ENCODE assay signal across 28 cellular contexts in genomic region chr5:67194169-67194568, GRCh38. TPM values are rescaled to one million over a fixed set of nuclear protein-coding genes. Genes with fewer than 3 reads are reported as not detected.
DNase-seq lines count a peak whose midpoint lies in the region; ATAC-seq, FAIRE-seq and TF ChIP-seq lines count a peak whose summit lies in the region.
"Had no signal": no experiment of that assay in that cellular context is flagged by ENCODE, and none has a peak within 500 bp of the region (broad histone marks: within the 10 kb centered on the region; RNA-seq: fewer than 3 reads in every experiment).

No MANE protein-coding gene starts in this region.

- ATAC-seq in pancreas (no peak), GM18498 (IDR thresholded peaks at IDR 0.05; ENCODE audit: unreplicated experiment) (no peak)
- ATAC-seq: activated CD4-positive, alpha-beta T cell treated with anti-CD3 and anti-CD28 coated beads for 36 hours; activated T-cell treated with anti-CD3 and anti-CD28 coated beads, Interleukin-2, amount 50 U/mL, for 72 hours; PC-3 had no signal

- H3K4me3 ChIP-seq in OCI-LY1 (ENCODE audit: low read depth, low read length, poor library complexity, severe bottlenecking) (peak overlapping the region; percentile 69), esophagus squamous epithelium (no peak overlapping the region), pancreas (no peak overlapping the region)
- H3K4me3 ChIP-seq: tibial artery had no signal

- no peak for TF ChIP-seq POLR2A in esophagus squamous epithelium (IDR thresholded peaks at IDR 0.05)

- H3K27me3 ChIP-seq in OCI-LY1 (ENCODE audit: insufficient read depth, low read length) = no peaks in the 10 kb centered on the region
- H3K27me3 ChIP-seq in esophagus squamous epithelium = no peaks in the 10 kb centered on the region
- no peaks in the 10 kb centered on the region for H3K27me3 ChIP-seq in pancreas
- H3K27me3 ChIP-seq: tibial artery had no signal

- H3K9me3 ChIP-seq in OCI-LY1 (ENCODE audit: low read length) (no peaks in the 10 kb centered on the region; the same call in 1 of the 2 replicates), esophagus squamous epithelium (no peaks in the 10 kb centered on the region), pancreas (no peaks in the 10 kb centered on the region)
- H3K9me3 ChIP-seq: tibial artery had no signal

- peak overlapping the region; percentile 88 for H3K4me2 ChIP-seq in OCI-LY1 (ENCODE audit: low read length)

- H3K27ac ChIP-seq in OCI-LY1 (ENCODE audit: low read depth, low read length, poor library complexity, severe bottlenecking) = peak overlapping the region; percentile 90
- H3K27ac ChIP-seq in esophagus squamous epithelium = peak overlapping the region in 3 of 4 donors; percentile 16 to 29 (median 22)
- peak overlapping the region; percentile 44 for H3K27ac ChIP-seq in substantia nigra (ENCODE audit: low read depth, low read length, poor library complexity, severe bottlenecking)
- H3K27ac ChIP-seq in pancreas = peak overlapping the region in 1 of 4 donors; percentile 50
- H3K27ac ChIP-seq: tibial artery had no signal

- TF ChIP-seq CTCF in OCI-LY1 (IDR thresholded peaks at IDR 0.05; ENCODE audit: low read length) = no peak
- no peak for TF ChIP-seq CTCF in esophagus squamous epithelium (IDR thresholded peaks at IDR 0.05)
- no peak for TF ChIP-seq CTCF in pancreas (IDR thresholded peaks at IDR 0.05)

- H3F3A ChIP-seq in OCI-LY1 (ENCODE audit: insufficient read depth, low read length) = no peaks in the 10 kb centered on the region

- DNase-seq in NOMO-1 treated with DMSO at 0.1 percent for 48 hours (lab: John Stamatoyannopoulos, UW; ENCODE audit: unreplicated experiment) (peak; percentile 30), NOMO-1 treated with dmso at 0.1 percent for 144 hours (lab: John Stamatoyannopoulos, UW; ENCODE audit: unreplicated experiment) (no peak), esophagus squamous epithelium (lab: John Stamatoyannopoulos, UW) (no peak), substantia nigra (lab: John Stamatoyannopoulos, UW) (no peak), pancreas (no peak), retina (no peak)
- DNase-seq: activated CD4-positive, alpha-beta T cell treated with anti-CD3 and anti-CD28 coated beads for 36 hours; activated naive CD4-positive, alpha-beta T cell treated with anti-CD3 and anti-CD28 coated beads for 36 hours; activated T-cell treated with anti-CD3 and anti-CD28 coated beads, Interleukin-2, amount 50 U/mL, for 72 hours; aorta; central memory CD4-positive, alpha-beta T cell; DND-41; HCEC 1CT; head of caudate nucleus; IMR-90; left colon; NCI-H146; NCI-H2171 treated with DMSO at 0.1 percent for 48 hours; NCI-H69; nephron progenitor cell; PC-3; SHP77 treated with DMSO at 0.1 percent for 48 hours; T-helper 1 cell; tibial artery had no signal

- H3K36me3 ChIP-seq in OCI-LY1 (ENCODE audit: insufficient read depth, low read length) = peaks cover 51% of the 10 kb centered on the region
- H3K36me3 ChIP-seq in esophagus squamous epithelium = no peaks in the 10 kb centered on the region
- no peaks in the 10 kb centered on the region for H3K36me3 ChIP-seq in pancreas
- H3K36me3 ChIP-seq: tibial artery had no signal

- no peaks in the 10 kb centered on the region for H4K20me1 ChIP-seq in OCI-LY1 (ENCODE audit: insufficient read depth, low read length)

- 62 to 90% methylated on average over 3 of the region's 3 CpGs for WGBS in esophagus squamous epithelium, 2 donors
- 85 to 92% methylated on average over 3 of the region's 3 CpGs for WGBS in pancreas, 2 donors

- no peaks in the 10 kb centered on the region for H3K9me2 ChIP-seq in OCI-LY1 (ENCODE audit: low read depth, low read length)

- H3K4me1 ChIP-seq in OCI-LY1 (ENCODE audit: insufficient read depth, low read length, severe bottlenecking) (peaks cover 96% of the 10 kb centered on the region), esophagus squamous epithelium (peaks cover 0 to 14% (median 11%) of the 10 kb centered on the region in 3 donors), pancreas (no peaks in the 10 kb centered on the region)

- FAIRE-seq in pancreas (lab: Jason Lieb, UNC) = no peak

- peak overlapping the region; percentile 83 for H3K9ac ChIP-seq in OCI-LY1 (ENCODE audit: low read length)

- H3K79me2 ChIP-seq in OCI-LY1 (ENCODE audit: insufficient read depth, low read length) = peaks cover 64% of the 10 kb centered on the region

- no peak overlapping the region for H2AFZ ChIP-seq in OCI-LY1 (ENCODE audit: low read length)

- intact Hi-C loops in esophagus squamous epithelium (cut with DNase I) (no loop called here), pancreas (cut with DNase I) (no loop called here)

RNA-seq across cellular contexts. Expression of gene CD180, which starts 2.4 kb away (rescaled TPM):
- total RNA-seq in esophagus squamous epithelium (1 to 10 TPM in 1 of 4 donors, under 1 TPM in 2, not detected in 1; 0.13 to 1.3 (median 0.95) TPM), pancreas (1 to 10 TPM in 2 of 6 donors, under 1 TPM in 4; 0.04 to 2.9 (median 0.27) TPM)
- under 1 TPM; 0.05 to 0.08 TPM for polyA plus RNA-seq in pancreas
- total RNA-seq: activated CD8-positive, alpha-beta memory T cell treated with anti-CD3 and anti-CD28 coated beads for 36 hours; activated naive CD4-positive, alpha-beta T cell treated with anti-CD3 and anti-CD28 coated beads for 36 hours; IMR-90; mesothelial cell of epicardium; PC-3 had no signal
- polyA plus RNA-seq: IMR-90 had no signal
